2 cellular contexts compared by ENCODE assay signal in the genomic region with DNA sequence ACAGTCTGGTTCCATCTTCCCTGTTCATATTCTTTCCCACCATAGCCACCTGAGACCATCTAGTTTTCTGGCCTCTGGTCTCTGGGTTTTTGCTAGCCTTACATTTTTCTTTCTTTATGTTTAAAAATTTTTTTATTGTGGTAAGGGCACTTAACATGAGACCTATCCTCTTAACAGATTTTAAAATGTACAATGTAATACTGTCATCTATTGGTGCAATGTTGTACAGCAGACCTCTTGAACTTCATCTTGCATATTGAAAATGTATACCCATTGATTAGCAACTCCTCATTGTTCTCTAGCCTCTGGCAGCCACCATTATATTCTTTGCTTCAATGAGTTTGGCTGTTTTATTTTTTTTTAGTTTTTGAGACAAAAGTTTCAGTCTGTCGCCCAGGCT.
TF ChIP-seq lines count a peak whose summit lies in the region.

No MANE protein-coding gene starts in this region.

TF ChIP-seq in SK-N-SH, 30 proteins besides CTCF, POLR2A, EP300 and RAD21 (continued from another document):
- TF ChIP-seq TEAD4 (IDR thresholded peaks at IDR 0.05; ENCODE audit: borderline replicate concordance, insufficient read depth) (no peak), MXI1 (IDR thresholded peaks at IDR 0.05; ENCODE audit: low read depth, low read length) (no peak), FOSL2 (IDR thresholded peaks at IDR 0.05; ENCODE audit: borderline replicate concordance, low read depth) (no peak)

TF ChIP-seq in SK-N-SH treated with all-trans-retinoic acid at 6 μM for 48 hours, 23 proteins besides CTCF, POLR2A, EP300 and RAD21 (continued from another document):
- TF ChIP-seq ARNTL (CRISPR knock-in tag; IDR thresholded peaks at IDR 0.05; ENCODE audit: borderline replicate concordance, low read depth): no peak
TF ChIP-seq in SK-N-SH treated with all-trans-retinoic acid at 6 μM for 48 hours: peak in this region for 0.
